In the genomic region with DNA sequence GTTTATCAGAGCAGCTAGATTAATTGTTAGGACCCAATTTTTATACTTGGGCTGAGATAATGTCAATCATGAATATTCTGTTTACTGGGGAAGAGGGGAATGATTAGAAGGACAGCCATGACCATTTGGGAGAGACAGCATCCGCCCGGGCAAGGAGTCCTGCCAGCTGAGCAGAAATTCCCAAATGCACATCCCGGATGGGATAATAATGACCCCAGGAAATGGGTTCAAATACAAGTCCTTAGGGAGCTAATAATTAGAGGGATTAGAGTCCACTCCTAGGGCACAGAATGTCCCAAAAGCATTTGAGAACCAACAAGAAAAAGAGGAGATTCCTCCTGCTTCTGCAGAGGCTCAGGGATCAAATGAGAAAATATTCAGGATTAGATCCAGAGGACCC, we compare ENCODE assay signal across 19 cellular contexts.
DNase-seq lines count a peak whose midpoint lies in the region; ATAC-seq, FAIRE-seq and TF ChIP-seq lines count a peak whose summit lies in the region.
"Had no signal": no experiment of that assay in that cellular context is flagged by ENCODE, and none has a peak within 500 bp of the region (broad histone marks: within the 10 kb centered on the region; RNA-seq: fewer than 3 reads in every experiment).

No MANE protein-coding gene starts in this region.

- H3K9me3 ChIP-seq in liver (ENCODE audit: control insufficient read depth in 4 of 4, low read length in 3 of 4) (no peaks in the 10 kb centered on the region), HepG2 (ENCODE audit: low read length) (no peaks in the 10 kb centered on the region), uterus (no peaks in the 10 kb centered on the region), thyroid gland (no peaks in the 10 kb centered on the region)

- H2AFZ ChIP-seq in HepG2 (ENCODE audit: low read length): no peak overlapping the region

- in situ Hi-C loops in HepG2 (cut with HindIII; ENCODE audit: extremely low pct_ligation_motif_present, low pct_unique_long_range_greater_than_20kb): no loop called here

- no TSS peak for BruUV-seq in HepG2 (replicated peaks; lab: Mats Ljungman, UMichigan)

- TF ChIP-seq POLR2A in HepG2 (IDR thresholded peaks at IDR 0.05; ENCODE audit: insufficient read depth in 1 of 2, low read depth in 2 of 2, low read length in 2 of 2) (no peak), uterus (IDR thresholded peaks at IDR 0.05) (no peak), thyroid gland (IDR thresholded peaks at IDR 0.05) (no peak)

- CTCF ChIA-PET in HepG2 (lab: Yijun Ruan, JAX; ENCODE audit: low intra/inter-chr PET ratio, low total read pairs): no interaction called here

- no peaks in the 10 kb centered on the region for H3K79me2 ChIP-seq in HepG2 (ENCODE audit: insufficient read depth, low read length)

- no peak for ATAC-seq in HepG2
- peak; percentile 36 for ATAC-seq in sciatic nerve
- ATAC-seq: PC-3 had no signal

- intact Hi-C loops in HepG2 (cut with micrococcal nuclease; ENCODE audit: unreplicated experiment) (no loop called here), sciatic nerve (cut with DNase I) (no loop called here), uterus (cut with DNase I; ENCODE audit: low total_unique reads) (no loop called here), thyroid gland (cut with DNase I) (no loop called here)

- POLR2A ChIA-PET in HepG2 (lab: Yijun Ruan, JAX): no interaction called here

- no peak for DNase-seq in HepG2 (ENCODE audit: low spot score)
- peak; percentile 3 for DNase-seq in left kidney (ENCODE audit: low read depth, low spot score)
- no peak for DNase-seq in sciatic nerve (ENCODE audit: low spot score)
- no peak for DNase-seq in uterus
- DNase-seq in thyroid gland: no peak
- no peak for DNase-seq in NCI-H2081 treated with DMSO at 0.1 percent for 48 hours (lab: John Stamatoyannopoulos, UW)
- no peak for DNase-seq in DMS153 treated with DMSO at 0.1 percent for 48 hours (lab: John Stamatoyannopoulos, UW; ENCODE audit: unreplicated experiment)
- DNase-seq: CD8-positive, alpha-beta memory T cell; DND-41; GOT3; NCI-H1048; NCI-H1436 treated with DMSO at 0.1 percent for 48 hours; NCI-H2029 treated with DMSO at 0.1 percent for 48 hours; NCI-H748 treated with DMSO at 0.1 percent for 48 hours; PC-3 had no signal

- H3K4me1 ChIP-seq in liver (ENCODE audit: control insufficient read depth in 4 of 4, insufficient read depth in 4 of 4, low read length in 3 of 4) (no peaks in the 10 kb centered on the region), HepG2 (ENCODE audit: insufficient read depth, low read length) (no peaks in the 10 kb centered on the region), uterus (no peaks in the 10 kb centered on the region), thyroid gland (no peaks in the 10 kb centered on the region)

- H4K20me1 ChIP-seq in HepG2 (ENCODE audit: insufficient read depth, low read length): no peaks in the 10 kb centered on the region

- TF ChIP-seq RAD21 in liver (IDR thresholded peaks at IDR 0.05): peak in 1 of 2 donors; percentile 12
- no peak for TF ChIP-seq RAD21 in HepG2 (CRISPR knock-in tag; IDR thresholded peaks at IDR 0.05)

- H3K36me3 ChIP-seq in liver (ENCODE audit: control insufficient read depth in 4 of 4, insufficient read depth in 3 of 4, low read depth in 1 of 4, low read length in 3 of 4): no peaks in the 10 kb centered on the region
- H3K36me3 ChIP-seq in HepG2 (replicated peaks in 1 of 2; ENCODE audit: control insufficient read depth in 1 of 2, insufficient read depth in 2 of 2, low read length in 2 of 2): no peaks in the 10 kb centered on the region
- H3K36me3 ChIP-seq in uterus: no peaks in the 10 kb centered on the region
- H3K36me3 ChIP-seq in thyroid gland: no peaks in the 10 kb centered on the region

- H3K4me3 ChIP-seq in liver (ENCODE audit: low read depth in 1 of 3, low read length in 3 of 3) (no peak overlapping the region), HepG2 (replicated peaks in 1 of 3; ENCODE audit: insufficient read depth in 1 of 3, low read depth in 2 of 3, low read length in 3 of 3) (no peak overlapping the region), uterus (no peak overlapping the region), thyroid gland (replicated peaks in 1 of 3) (no peak overlapping the region)

- H3K9ac ChIP-seq in liver (ENCODE audit: low read depth in 1 of 2, low read length in 2 of 2) (no peak overlapping the region), HepG2 (ENCODE audit: insufficient read depth, low read depth, low read length) (no peak overlapping the region)
- H3K9ac ChIP-seq: KMS-11 had no signal

- TF ChIP-seq CTCF in liver (IDR thresholded peaks at IDR 0.05; ENCODE audit: low read depth, low read length, missing input control): no peak
- TF ChIP-seq CTCF in HepG2 (CRISPR knock-in tag; IDR thresholded peaks at IDR 0.05): no peak
- TF ChIP-seq CTCF in uterus (IDR thresholded peaks at IDR 0.05): no peak
- no peak for TF ChIP-seq CTCF in thyroid gland (IDR thresholded peaks at IDR 0.05)

- TF ChIP-seq EP300 in HepG2 (IDR thresholded peaks at IDR 0.05; ENCODE audit: low read depth in 2 of 2, low read length in 2 of 2) (no peak), HepG2 (CRISPR knock-in tag; IDR thresholded peaks at IDR 0.05; ENCODE audit: borderline replicate concordance) (no peak)

- no peak overlapping the region for H3K27ac ChIP-seq in liver (ENCODE audit: low read depth in 1 of 2, low read length in 2 of 2)
- H3K27ac ChIP-seq in HepG2 (ENCODE audit: extremely low read length, insufficient read depth, low read length): no peak overlapping the region
- H3K27ac ChIP-seq in uterus: peak overlapping the region; percentile 38 to 58
- H3K27ac ChIP-seq in thyroid gland: no peak overlapping the region
- H3K27ac ChIP-seq: KMS-11 had no signal

- H3K27me3 ChIP-seq in liver (ENCODE audit: control insufficient read depth in 4 of 4, insufficient read depth in 4 of 4, low read length in 3 of 4) (no peaks in the 10 kb centered on the region), HepG2 (ENCODE audit: control insufficient read depth in 1 of 2, insufficient read depth in 2 of 2, low read length in 2 of 2) (no peaks in the 10 kb centered on the region), uterus (no peaks in the 10 kb centered on the region), thyroid gland (no peaks in the 10 kb centered on the region)

- H3K4me2 ChIP-seq in HepG2 (ENCODE audit: low read depth, low read length): no peak overlapping the region
- H3K4me2 ChIP-seq: KMS-11 had no signal

- 73% methylated on average over 3 of the region's 3 CpGs for WGBS in liver
- 24% methylated on average over 3 of the region's 3 CpGs for WGBS in HepG2 (ENCODE audit: low lambda C conversion rate)
- WGBS in thyroid gland, 2 donors: 63 to 80% methylated on average over 3 of the region's 3 CpGs

- FAIRE-seq in HepG2 (lab: Jason Lieb, UNC): no peak
- FAIRE-seq: D721Med, G401.6 had no signal

TF ChIP-seq in liver, 16 proteins besides CTCF, POLR2A, EP300 and RAD21 (continues in another document):
- TF ChIP-seq REST (IDR thresholded peaks at IDR 0.05): peak; percentile 95
- peak; percentile 49 for TF ChIP-seq SP1 (IDR thresholded peaks at IDR 0.05)
- TF ChIP-seq TAF1 (conservative IDR thresholded peaks at IDR 0.05): no peak

TF ChIP-seq in HepG2, 621 proteins besides CTCF, POLR2A, EP300 and RAD21:
- TF ChIP-seq HOMEZ (CRISPR knock-in tag; IDR thresholded peaks at IDR 0.05; ENCODE audit: low read depth): no peak
- TF ChIP-seq MTA1 (CRISPR knock-in tag; IDR thresholded peaks at IDR 0.05; ENCODE audit: borderline replicate concordance): no peak
- TF ChIP-seq ZNF674 (CRISPR knock-in tag; IDR thresholded peaks at IDR 0.05; ENCODE audit: low read depth): no peak
- TF ChIP-seq HNRNPLL (IDR thresholded peaks at IDR 0.05; ENCODE audit: low read depth, low read length, poor library complexity, severe bottlenecking): no peak
- no peak for TF ChIP-seq ZBTB8A (CRISPR knock-in tag; IDR thresholded peaks at IDR 0.05; ENCODE audit: borderline replicate concordance, low read depth)

Comparison
In these comparisons a context has a peak if more than half of its experiments do, and no peak if none do; other contexts are left out.
1. H3K27ac ChIP-seq: peak in uterus (2 of 2); none in liver (0 of 2), HepG2 (single experiment) and thyroid gland (0 of 3).